ENCODE assay signal across 8 cellular contexts in the genomic region with DNA sequence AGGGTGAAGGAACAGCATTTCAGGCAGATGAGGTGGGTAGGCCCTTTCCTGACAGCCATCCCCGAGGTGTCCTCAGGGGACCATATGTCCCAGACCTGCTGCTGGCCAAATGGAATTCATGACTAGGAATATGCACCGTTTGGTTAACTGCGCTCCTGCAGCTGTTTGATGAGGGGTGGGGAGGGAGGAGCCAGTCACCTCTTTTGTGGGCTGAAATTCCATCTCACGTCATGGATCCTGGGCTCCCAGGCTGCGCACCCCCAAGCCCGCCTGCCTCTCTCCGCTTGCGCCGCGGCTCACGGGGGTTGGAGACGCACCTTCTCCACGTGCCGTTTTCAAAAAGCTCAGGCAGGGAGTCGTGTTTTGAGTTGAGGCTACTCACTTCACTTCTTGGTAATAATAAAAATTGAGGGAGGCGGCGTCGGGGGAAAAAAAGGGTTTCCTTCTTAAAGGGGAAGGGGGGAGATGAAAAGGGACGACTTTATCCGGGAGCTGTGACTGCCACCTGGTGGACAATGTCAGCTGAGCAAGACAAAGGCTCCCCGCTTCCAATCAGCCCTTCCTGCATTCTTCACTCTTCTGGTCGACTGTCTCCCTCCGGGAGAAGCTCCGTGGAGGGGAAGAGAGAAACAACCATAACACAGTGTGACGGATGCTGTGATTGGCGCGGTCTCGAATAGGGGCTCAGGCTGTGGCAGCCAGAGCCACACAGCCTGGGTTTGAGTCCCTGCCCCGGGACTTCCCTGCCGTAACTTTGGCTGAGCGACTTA. TPM values are rescaled to one million over a fixed set of nuclear protein-coding genes. Genes with fewer than 3 reads are reported as not detected.
DNase-seq lines count a peak whose midpoint lies in the region; ATAC-seq and TF ChIP-seq lines count a peak whose summit lies in the region.

No MANE protein-coding gene starts in this region.

- H3K27ac ChIP-seq in A673 (ENCODE audit: low read depth, low read length, poor library complexity, severe bottlenecking) (no peak overlapping the region), HL-60 (replicated peaks) (no peak overlapping the region)

- peak; percentile 79 for TF ChIP-seq CTCF in A673 (conservative IDR thresholded peaks at IDR 0.05; ENCODE audit: low read depth, low read length)
- peak; percentile 76 for TF ChIP-seq CTCF in HL-60 (IDR thresholded peaks at IDR 0.05; ENCODE audit: insufficient read depth, low read length)

- ATAC-seq in GM18868 (IDR thresholded peaks at IDR 0.05; ENCODE audit: unreplicated experiment): peak; percentile 84

- intact Hi-C loops in A673 (cut with micrococcal nuclease; ENCODE audit: unreplicated experiment): loop anchor here (1.0 kb wide), 1 partner anchor 354 kb away; no protein-coding TSS in a partner anchor

- BruUV-seq in A673 (replicated peaks; lab: Mats Ljungman, UMichigan): no TSS peak

- CTCF ChIA-PET in A673 (lab: Charles Lee): interaction anchor here (0.7 to 1.4 kb wide), 5 partner anchors 20 to 357 kb away, joined by 3 to 8 read pairs (median 4); no protein-coding TSS in a partner anchor

- POLR2A ChIA-PET in A673 (lab: Charles Lee; ENCODE audit: low non-redundant PET): interaction anchor here (1.1 kb wide), 1 partner anchor 11 kb away, joined by 4 read pairs; no protein-coding TSS in a partner anchor

- H3K9me3 ChIP-seq in A673 (ENCODE audit: low read depth, low read length, poor library complexity, severe bottlenecking) (no peaks in the 10 kb centered on the region), NT2/D1 (ENCODE audit: insufficient read depth, low read length) (no peaks in the 10 kb centered on the region; the same call in 1 of the 2 replicates)

- H3K9ac ChIP-seq in NT2/D1 (ENCODE audit: insufficient read length, low read depth): peak overlapping the region; percentile 67

- H3K4me3 ChIP-seq in A673 (ENCODE audit: low read depth, low read length, poor library complexity, severe bottlenecking) (peak overlapping the region; percentile 31), HL-60 (replicated peaks; ENCODE audit: insufficient read depth, low read length) (peak overlapping the region; percentile 22), NT2/D1 (ENCODE audit: insufficient read length, low read depth) (peak overlapping the region; percentile 24)

- H3K4me1 ChIP-seq in A673 (ENCODE audit: insufficient read depth, low read length, poor library complexity, severe bottlenecking) (no peaks in the 10 kb centered on the region), NT2/D1 (ENCODE audit: insufficient read depth, insufficient read length) (peaks cover 10% of the 10 kb centered on the region)

- H3K36me3 ChIP-seq in A673 (ENCODE audit: insufficient read depth, low read length, poor library complexity, severe bottlenecking) (no peaks in the 10 kb centered on the region), NT2/D1 (ENCODE audit: insufficient read depth, insufficient read length, low read length) (no peaks in the 10 kb centered on the region)

- peak; percentile 72 for DNase-seq in A673 (ENCODE audit: low spot score)
- peak; percentile 38 to 73 for DNase-seq in HL-60 (ENCODE audit: low read depth in 1 of 2, low spot score in 1 of 2)
- peak; percentile 76 for DNase-seq in NT2/D1 (ENCODE audit: low read depth, low spot score)
- DNase-seq in activated CD8-positive, alpha-beta memory T cell treated with anti-CD3 and anti-CD28 coated beads, Interleukin-2, amount 50 U/mL, for 4 hours: peak; percentile 76
- DNase-seq in epidermal melanocyte (ENCODE audit: insufficient read length, low spot score): peak; percentile 88
- peak; percentile 89 for DNase-seq in midbrain (lab: John Stamatoyannopoulos, UW)
- DNase-seq in stimulated activated CD8-positive, alpha-beta memory T cell treated with anti-CD3 and anti-CD28 coated beads, Interleukin-15, amount 100 ng/mL, for 24 hours (ENCODE audit: low read depth): peak; percentile 52

- H3K27me3 ChIP-seq in A673 (replicated peaks; ENCODE audit: insufficient read depth, low read depth, low read length, poor library complexity) (no peaks in the 10 kb centered on the region), HL-60 (ENCODE audit: insufficient read depth, poor library complexity, severe bottlenecking) (peaks cover 5% of the 10 kb centered on the region), NT2/D1 (ENCODE audit: insufficient read depth, insufficient read length) (no peaks in the 10 kb centered on the region)

RNA-seq across cellular contexts. Expression of gene C5orf47, which starts 15.9 kb away (rescaled TPM):
- total RNA-seq in A673 (2021): not detected in 2 replicates
